In the genomic region with DNA sequence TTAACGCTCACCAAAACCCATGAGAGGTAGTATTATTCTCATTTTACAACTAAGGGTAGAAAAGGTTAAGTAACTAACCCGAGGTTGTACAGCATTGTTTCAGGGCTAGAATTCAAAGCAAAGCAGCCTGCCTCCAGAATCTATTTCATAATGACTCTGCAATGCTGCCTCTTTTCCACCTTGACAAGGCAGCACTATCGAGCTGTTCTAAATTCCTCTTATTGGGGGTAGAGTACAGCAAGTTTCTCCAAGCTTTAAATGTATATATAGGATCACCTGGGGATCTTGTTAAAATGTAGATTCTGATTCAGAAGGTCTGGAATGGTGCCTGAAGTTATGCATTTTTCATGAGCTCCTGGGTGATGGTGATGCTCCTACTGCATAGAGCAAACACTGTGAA, we compare ENCODE assay signal across 24 cellular contexts.
"Had no signal": no experiment of that assay in that cellular context is flagged by ENCODE, and none has a peak within 500 bp of the region (broad histone marks: within the 10 kb centered on the region; RNA-seq: fewer than 3 reads in every experiment).

No MANE protein-coding gene starts in this region.

- H3K9ac ChIP-seq: SK-N-SH had no signal

- H3K27me3 ChIP-seq: MG63 had no signal

- H3K4me3 ChIP-seq: MG63 had no signal

- FAIRE-seq: HepG2 had no signal

- ATAC-seq: HepG2, Panc1 had no signal

- H3K9me2 ChIP-seq: SK-N-SH had no signal

- DNase-seq: IMR-90, Karpas-422, KG1, MG63, NCI-H1092, NCI-H1105 treated with DMSO at 0.1 percent for 48 hours, NCI-H1417 treated with DMSO at 0.1 percent for 48 hours, NCI-H146, NCI-H1694 treated with DMSO at 0.1 percent for 48 hours, NCI-H1930, NCI-H2081 treated with DMSO at 0.1 percent for 48 hours, NCI-H2171, NCI-H226, NCI-H446, NCI-H510A, NCI-H524 treated with DMSO at 0.1 percent for 48 hours, NCI-H69, NCI-H774, SHP77, SK-N-SH, SW 1271 had no signal

- H3K4me2 ChIP-seq: SK-N-SH had no signal

- H3K9me3 ChIP-seq: MG63, SK-N-SH had no signal

- H3K27ac ChIP-seq: RWPE1 had no signal
